8 cellular contexts compared by ENCODE assay signal in the genomic region with DNA sequence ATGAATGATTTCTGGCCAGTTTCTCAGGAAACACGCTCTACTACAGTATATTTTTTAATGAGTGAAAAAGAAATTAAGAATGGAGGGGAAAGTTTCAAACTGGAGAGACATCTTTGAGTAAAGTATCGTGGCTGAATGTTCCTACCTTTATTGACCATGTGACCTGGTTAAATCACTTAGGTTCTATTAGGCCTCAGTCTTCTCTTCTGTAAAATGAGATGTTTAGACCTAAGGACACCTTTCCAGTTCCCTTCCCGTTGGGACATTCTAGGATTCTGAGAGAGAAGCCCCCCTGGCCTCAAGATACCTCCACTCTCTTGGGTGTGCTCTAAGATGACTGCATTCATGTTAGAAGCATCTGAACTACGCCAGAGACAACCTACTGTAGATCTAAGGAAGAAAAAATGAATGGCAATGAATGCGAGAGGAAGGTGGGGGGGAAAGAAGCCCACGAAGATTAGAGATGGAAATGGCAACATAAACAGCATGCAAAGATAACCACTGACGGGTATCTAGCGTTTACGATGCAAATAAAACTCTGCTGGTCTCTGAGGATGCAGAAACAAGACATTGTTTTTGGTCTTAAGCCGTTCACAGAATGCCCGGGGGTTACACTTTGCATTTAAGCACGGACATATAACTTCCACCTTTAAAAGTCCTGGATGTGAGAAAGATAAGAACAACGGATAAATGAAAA. TPM values are rescaled to one million over a fixed set of nuclear protein-coding genes. Genes with fewer than 3 reads are reported as not detected.
DNase-seq lines count a peak whose midpoint lies in the region; TF ChIP-seq lines count a peak whose summit lies in the region.

No MANE protein-coding gene starts in this region.

- H3K4me3 ChIP-seq in WERI-Rb-1 (ENCODE audit: low read depth, low read length) (peak overlapping the region; percentile 41), iPS-15b (ENCODE audit: low read depth, low read length) (peak overlapping the region; percentile 44), suprapubic skin (peak overlapping the region; percentile 92)

- peaks cover 17% of the 10 kb centered on the region for H3K36me3 ChIP-seq in WERI-Rb-1
- no peaks in the 10 kb centered on the region for H3K36me3 ChIP-seq in iPS-15b (ENCODE audit: control insufficient read depth, insufficient read depth, low read length)
- H3K36me3 ChIP-seq in suprapubic skin, result no peaks in the 10 kb centered on the region

- H3K27me3 ChIP-seq in WERI-Rb-1 (ENCODE audit: insufficient read depth, low read depth, severe bottlenecking) (no peaks in the 10 kb centered on the region), iPS-15b (ENCODE audit: control insufficient read depth, insufficient read depth, low read length) (peaks cover 2% of the 10 kb centered on the region), suprapubic skin (no peaks in the 10 kb centered on the region)

- H3K9me3 Mint-ChIP-seq in HFFc6, result no peaks in the 10 kb centered on the region

- peak; percentile 56 for DNase-seq in DMS114 treated with DMSO at 0.1 percent for 48 hours (lab: John Stamatoyannopoulos, UW; ENCODE audit: unreplicated experiment)
- DNase-seq in HFFc6, result no peak
- DNase-seq in WERI-Rb-1, result no peak
- DNase-seq in suprapubic skin (ENCODE audit: low spot score in 2 of 2), result no peak
- DNase-seq in kidney tubule cell (ENCODE audit: low spot score), result no peak
- no peak for DNase-seq in GM03348 (ENCODE audit: low spot score)
- DNase-seq in DMS 273 treated with DMSO at 0.1 percent for 48 hours (lab: John Stamatoyannopoulos, UW), result no peak

- no peaks in the 10 kb centered on the region for H3K27me3 Mint-ChIP-seq in HFFc6 (ENCODE audit: insufficient read depth)

- H3K4me3 Mint-ChIP-seq in HFFc6, result peak overlapping the region; percentile 93

- H3K4me1 ChIP-seq in iPS-15b (ENCODE audit: control insufficient read depth, insufficient read depth, low read length), result peaks cover 10% of the 10 kb centered on the region
- H3K4me1 ChIP-seq in suprapubic skin, result peaks cover 33% of the 10 kb centered on the region

- TF ChIP-seq POLR2A in suprapubic skin (IDR thresholded peaks at IDR 0.05), result no peak

- 20% methylated on average over 13 of the region's 13 CpGs for WGBS in suprapubic skin

- no peak for TF ChIP-seq CTCF in HFFc6 (IDR thresholded peaks at IDR 0.05)
- TF ChIP-seq CTCF in WERI-Rb-1 (IDR thresholded peaks at IDR 0.05; ENCODE audit: low read depth, low read length), result no peak
- no peak for TF ChIP-seq CTCF in suprapubic skin (IDR thresholded peaks at IDR 0.05)

- TF ChIP-seq EP300 in suprapubic skin (IDR thresholded peaks at IDR 0.05), result no peak

- H3K27ac ChIP-seq in WERI-Rb-1 (peak overlapping the region; percentile 89), suprapubic skin (peak overlapping the region; percentile 99)

- H3K9ac ChIP-seq in iPS-15b (ENCODE audit: low read depth, low read length), result peak overlapping the region; percentile 38

- peak overlapping the region; percentile 88 for H3K27ac Mint-ChIP-seq in HFFc6

- no peaks in the 10 kb centered on the region for H3K9me3 ChIP-seq in WERI-Rb-1 (ENCODE audit: severe bottlenecking)
- no peaks in the 10 kb centered on the region for H3K9me3 ChIP-seq in iPS-15b (ENCODE audit: control insufficient read depth, insufficient read depth, low read length)
- no peaks in the 10 kb centered on the region for H3K9me3 ChIP-seq in suprapubic skin

- H3K4me1 Mint-ChIP-seq in HFFc6 (ENCODE audit: low read depth), result peaks cover 32% of the 10 kb centered on the region

- H3K36me3 Mint-ChIP-seq in HFFc6 (ENCODE audit: low read depth), result peaks cover 4% of the 10 kb centered on the region; the same call in 1 of the 2 replicates

RNA-seq across cellular contexts. Expression of a gene that starts 0.6 kb away (rescaled TPM):
- 10 to 100 TPM; 54.1 to 66.1 (median 60.1) TPM for total RNA-seq in HFFc6 (2021; fragmentation: NEBNext Ultra II Directional; extraction: Animal tissue kit (Norgen Biotek cat#: 25700))
- total RNA-seq in suprapubic skin, result 10 to 100 TPM; 27.4 to 54.2 (median 32.3) TPM

Comparison
In these comparisons a context has a peak if more than half of its experiments do, and no peak if none do; other contexts are left out.
1. H3K4me3 ChIP-seq: peak in every context shown above with its lines; median percentile 92 in suprapubic skin; 44 in iPS-15b; 41 in WERI-Rb-1.